12 cellular contexts compared by ENCODE assay signal in the genomic region with DNA sequence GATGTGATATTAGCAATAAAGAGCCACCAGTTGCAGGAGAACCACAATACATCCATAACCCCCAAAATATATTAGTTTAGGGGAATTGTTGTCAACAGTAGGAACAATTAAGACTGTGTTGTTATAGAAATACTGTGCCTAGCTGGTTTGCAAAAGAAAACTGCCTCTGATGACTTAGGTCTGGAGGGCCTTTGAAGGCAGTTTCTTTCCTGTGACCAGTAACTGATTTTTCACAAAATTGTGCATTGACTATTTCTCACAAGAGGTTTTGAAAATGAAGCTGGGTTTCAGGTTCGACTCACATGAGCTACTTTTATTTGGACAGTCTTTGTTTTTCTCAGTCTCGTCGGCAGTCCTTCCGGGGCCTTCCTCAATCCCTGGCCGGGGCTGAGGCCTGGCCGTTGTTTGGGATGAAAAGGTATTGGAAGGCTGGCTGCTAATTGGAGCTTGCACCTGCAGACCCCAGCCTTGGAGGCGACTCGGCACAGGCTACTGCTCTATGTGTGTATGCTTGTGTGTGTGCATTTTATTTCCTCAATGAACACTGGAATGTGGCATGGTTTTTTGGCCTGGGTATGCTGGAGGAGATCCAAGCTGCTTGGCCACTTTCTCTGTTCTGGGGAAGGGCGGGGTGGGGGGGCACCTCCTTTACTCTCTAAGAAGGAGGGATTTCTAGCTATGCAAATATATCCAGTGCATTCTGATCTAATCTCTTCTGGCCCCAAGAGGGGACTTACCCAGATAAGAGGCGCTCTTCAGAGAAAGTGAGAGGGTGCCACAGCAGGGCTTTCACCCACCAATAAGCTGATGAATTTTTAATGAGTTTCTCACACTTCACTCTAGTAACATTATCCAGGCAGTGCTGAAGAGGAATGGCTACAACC. TPM values are rescaled to one million over a fixed set of nuclear protein-coding genes. Genes with fewer than 3 reads are reported as not detected.
DNase-seq lines count a peak whose midpoint lies in the region; ATAC-seq and TF ChIP-seq lines count a peak whose summit lies in the region.
"Had no signal": no experiment of that assay in that cellular context is flagged by ENCODE, and none has a peak within 500 bp of the region (broad histone marks: within the 10 kb centered on the region; RNA-seq: fewer than 3 reads in every experiment).

No MANE protein-coding gene starts in this region.

- no peak for TF ChIP-seq CTCF in VCaP (conservative IDR thresholded peaks at IDR 0.05)

- no peaks in the 10 kb centered on the region for H3K9me3 Mint-ChIP-seq in CD8-positive, alpha-beta memory T cell

- H3K4me3 ChIP-seq in CD8-positive, alpha-beta memory T cell (ENCODE audit: low read length), result no peak overlapping the region
- H3K4me3 ChIP-seq: dorsolateral prefrontal cortex, mucosa of descending colon had no signal

- H3K27me3 Mint-ChIP-seq in CD8-positive, alpha-beta memory T cell, result peaks cover 7 to 8% of the 10 kb centered on the region in 2 donors

- no peaks in the 10 kb centered on the region for H3K36me3 ChIP-seq in CD8-positive, alpha-beta memory T cell (ENCODE audit: insufficient read depth, low read length)

- peak; percentile 90 for DNase-seq in DMS79 treated with DMSO at 0.1 percent for 48 hours (lab: John Stamatoyannopoulos, UW)
- no peak for DNase-seq in central memory CD4-positive, alpha-beta T cell
- DNase-seq in COLO829 (ENCODE audit: low spot score), result no peak
- DNase-seq in CD8-positive, alpha-beta memory T cell, result no peak
- DNase-seq: activated CD8-positive, alpha-beta T cell treated with anti-CD3 and anti-CD28 coated beads, Interleukin-2, amount 10 ng/mL, durations not matched to agents 7 days and 5 days; DND-41 had no signal

- CTCF ChIA-PET in CD8-positive, alpha-beta memory T cell (lab: Charles Lee), result no interaction called here

- peak overlapping the region; percentile 99 for H3K27ac ChIP-seq in VCaP
- no peak overlapping the region for H3K27ac ChIP-seq in CD8-positive, alpha-beta memory T cell (ENCODE audit: low read depth, low read length)
- H3K27ac ChIP-seq: dorsolateral prefrontal cortex had no signal

- no peak overlapping the region for H3K27ac Mint-ChIP-seq in CD8-positive, alpha-beta memory T cell
- H3K27ac Mint-ChIP-seq: activated CD8-positive, alpha-beta T cell treated with anti-CD3 and anti-CD28 coated beads, Interleukin-2, amount 10 ng/mL, durations not matched to agents 7 days and 5 days had no signal

- POLR2A ChIA-PET in CD8-positive, alpha-beta memory T cell (lab: Charles Lee), result no interaction called here

- no peaks in the 10 kb centered on the region for H3K36me3 Mint-ChIP-seq in CD8-positive, alpha-beta memory T cell

- no peak overlapping the region for H3K4me3 Mint-ChIP-seq in CD8-positive, alpha-beta memory T cell
- H3K4me3 Mint-ChIP-seq: activated CD8-positive, alpha-beta T cell treated with anti-CD3 and anti-CD28 coated beads, Interleukin-2, amount 10 ng/mL, durations not matched to agents 7 days and 5 days had no signal

- H3K27me3 ChIP-seq in CD8-positive, alpha-beta memory T cell (ENCODE audit: insufficient read depth, low read length, poor library complexity, severe bottlenecking), result no peaks in the 10 kb centered on the region
- H3K27me3 ChIP-seq: dorsolateral prefrontal cortex had no signal

- no peaks in the 10 kb centered on the region for H3K9me3 ChIP-seq in CD8-positive, alpha-beta memory T cell (ENCODE audit: low read length)
- H3K9me3 ChIP-seq: mucosa of descending colon had no signal

- ATAC-seq in GM19438 (IDR thresholded peaks at IDR 0.05; ENCODE audit: low read depth, unreplicated experiment) (peak; percentile 67), HG03135 (IDR thresholded peaks at IDR 0.05; ENCODE audit: unreplicated experiment) (peak; percentile 58), GM19455 (IDR thresholded peaks at IDR 0.05; ENCODE audit: unreplicated experiment) (no peak)
- ATAC-seq: activated CD8-positive, alpha-beta T cell treated with anti-CD3 and anti-CD28 coated beads, Interleukin-2, amount 10 ng/mL, durations not matched to agents 7 days and 5 days; mucosa of descending colon had no signal

- no peaks in the 10 kb centered on the region for H3K4me1 Mint-ChIP-seq in CD8-positive, alpha-beta memory T cell

- H3K4me1 ChIP-seq in CD8-positive, alpha-beta memory T cell (ENCODE audit: insufficient read depth, low read length), result no peaks in the 10 kb centered on the region

RNA-seq across cellular contexts. Expression of gene LNX1, which starts 49.5 kb away (rescaled TPM):
- total RNA-seq in CD8-positive, alpha-beta memory T cell, result not detected
- 0.30 TPM for polyA plus RNA-seq in CD8-positive, alpha-beta memory T cell
- total RNA-seq: activated CD8-positive, alpha-beta T cell treated with anti-CD3 and anti-CD28 coated beads, Interleukin-2, amount 10 ng/mL, durations not matched to agents 7 days and 5 days had no signal
